Comparison of ENCODE assay signal across 14 cellular contexts in genomic region chr11:118851970-118852369, GRCh38. TPM values are rescaled to one million over a fixed set of nuclear protein-coding genes. Genes with fewer than 3 reads are reported as not detected.
A peak's percentile ranks its signal among the peaks of the same experiment; 100 is the strongest.
DNase-seq lines count a peak whose midpoint lies in the region; ATAC-seq and TF ChIP-seq lines count a peak whose summit lies in the region.
"Had no signal": no experiment of that assay in that cellular context is flagged by ENCODE, and none has a peak within 500 bp of the region (broad histone marks: within the 10 kb centered on the region; RNA-seq: fewer than 3 reads in every experiment).

No MANE protein-coding gene starts in this region.

- H3K36me3 Mint-ChIP-seq in activated T-helper 17 cell treated with anti-CD3 and anti-CD28 coated beads, Interleukin-2, amount 50 U/mL, for 72 hours (ENCODE audit: low read depth): no peaks in the 10 kb centered on the region
- no peaks in the 10 kb centered on the region for H3K36me3 Mint-ChIP-seq in chondrocyte (ENCODE audit: low read depth)

- no peaks in the 10 kb centered on the region for H3K9me3 Mint-ChIP-seq in activated T-helper 17 cell treated with anti-CD3 and anti-CD28 coated beads, Interleukin-2, amount 50 U/mL, for 72 hours
- no peaks in the 10 kb centered on the region for H3K9me3 Mint-ChIP-seq in chondrocyte (ENCODE audit: low read depth)
- H3K9me3 Mint-ChIP-seq: activated T-cell treated with anti-CD3 and anti-CD28 coated beads, Interleukin-2, amount 50 U/mL, for 24 hours had no signal

- TF ChIP-seq CTCF in chondrocyte (IDR thresholded peaks at IDR 0.05): no peak

- DNase-seq in 8988T (no peak), CD1c-positive myeloid dendritic cell (ENCODE audit: extremely low spot score) (no peak), DMS153 (lab: John Stamatoyannopoulos, UW) (no peak), chondrocyte (ENCODE audit: low spot score) (no peak)
- DNase-seq: activated T-cell treated with anti-CD3 and anti-CD28 coated beads, Interleukin-2, amount 50 U/mL, for 24 hours; AML-193; RPMI8226; spleen had no signal

- H3K4me1 Mint-ChIP-seq in activated T-helper 17 cell treated with anti-CD3 and anti-CD28 coated beads, Interleukin-2, amount 50 U/mL, for 72 hours: no peaks in the 10 kb centered on the region
- H3K4me1 Mint-ChIP-seq in chondrocyte (ENCODE audit: low read depth): no peaks in the 10 kb centered on the region

- H3K4me3 Mint-ChIP-seq in activated T-helper 17 cell treated with anti-CD3 and anti-CD28 coated beads, Interleukin-2, amount 50 U/mL, for 72 hours: no peak overlapping the region
- no peak overlapping the region for H3K4me3 Mint-ChIP-seq in chondrocyte (ENCODE audit: unreplicated experiment)
- H3K4me3 Mint-ChIP-seq: activated T-cell treated with anti-CD3 and anti-CD28 coated beads, Interleukin-2, amount 50 U/mL, for 24 hours had no signal

- H3K27me3 Mint-ChIP-seq in activated T-helper 17 cell treated with anti-CD3 and anti-CD28 coated beads, Interleukin-2, amount 50 U/mL, for 72 hours: no peaks in the 10 kb centered on the region
- no peaks in the 10 kb centered on the region for H3K27me3 Mint-ChIP-seq in chondrocyte (ENCODE audit: low read depth)
- H3K27me3 Mint-ChIP-seq: activated T-cell treated with anti-CD3 and anti-CD28 coated beads, Interleukin-2, amount 50 U/mL, for 24 hours had no signal

- H3K4me3 ChIP-seq in GM08714 (ENCODE audit: low read length): peak overlapping the region; percentile 12; the same call in 1 of the 2 replicates
- H3K4me3 ChIP-seq: spleen had no signal

- H3K27ac Mint-ChIP-seq in activated T-helper 17 cell treated with anti-CD3 and anti-CD28 coated beads, Interleukin-2, amount 50 U/mL, for 72 hours: peak overlapping the region; percentile 29
- H3K27ac Mint-ChIP-seq in chondrocyte (ENCODE audit: unreplicated experiment): no peak overlapping the region
- H3K27ac Mint-ChIP-seq: activated T-cell treated with anti-CD3 and anti-CD28 coated beads, Interleukin-2, amount 50 U/mL, for 24 hours had no signal

- ATAC-seq in GM21381 (IDR thresholded peaks at IDR 0.05; ENCODE audit: unreplicated experiment) (peak; percentile 78), HG03432 (IDR thresholded peaks at IDR 0.05; ENCODE audit: unreplicated experiment) (peak; percentile 69)
- no peak for ATAC-seq in activated T-helper 17 cell treated with anti-CD3 and anti-CD28 coated beads, Interleukin-2, amount 50 U/mL, for 72 hours (replicated peaks)
- ATAC-seq: left lobe of liver had no signal

RNA-seq across cellular contexts. Expression of gene CXCR5, which starts 31.7 kb away (rescaled TPM):
- 10 to 100 TPM in 1 of 2 donors, 1 to 10 TPM in 1; 8.0 to 20.2 TPM for total RNA-seq in activated T-helper 17 cell treated with anti-CD3 and anti-CD28 coated beads, Interleukin-2, amount 50 U/mL, for 72 hours
- total RNA-seq in chondrocyte: 0.07 to 0.27 TPM in 2 of 3 replicates, not detected in the other
- total RNA-seq: urinary bladder had no signal
